19 cellular contexts compared by ENCODE assay signal in the genomic region with DNA sequence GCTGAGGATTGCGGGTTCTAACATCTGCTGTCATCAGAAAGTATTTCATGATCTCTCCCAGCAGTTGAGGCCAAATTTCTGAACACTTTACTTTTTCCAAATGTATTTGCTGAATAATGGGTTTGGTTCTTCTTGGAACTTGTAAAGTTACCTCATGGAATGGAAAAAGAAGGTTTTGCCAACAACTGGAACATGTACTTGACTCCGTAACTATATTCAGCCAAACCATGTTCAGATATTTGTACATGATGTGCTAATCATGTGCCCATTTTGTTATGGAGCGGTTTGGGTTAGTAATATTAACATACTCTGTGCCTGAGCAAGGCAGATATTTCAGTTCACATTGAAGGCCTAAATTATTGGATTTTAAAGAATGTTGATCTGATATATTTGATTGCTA.
A peak's percentile ranks its signal among the peaks of the same experiment; 100 is the strongest.
DNase-seq lines count a peak whose midpoint lies in the region; ATAC-seq, FAIRE-seq and TF ChIP-seq lines count a peak whose summit lies in the region.
"Had no signal": no experiment of that assay in that cellular context is flagged by ENCODE, and none has a peak within 500 bp of the region (broad histone marks: within the 10 kb centered on the region; RNA-seq: fewer than 3 reads in every experiment).

No MANE protein-coding gene starts in this region.

- H3K4me3 ChIP-seq in mesenchymal stem cell (ENCODE audit: insufficient read depth in 1 of 2, low read depth in 1 of 2, low read length in 2 of 2) (peak overlapping the region in 1 of 2 experiments; percentile 59), upper lobe of left lung (no peak overlapping the region)
- H3K4me3 ChIP-seq: PC-9 had no signal

- no peak overlapping the region for H3K18ac ChIP-seq in mesenchymal stem cell (ENCODE audit: low read depth in 1 of 2, low read length in 2 of 2)

- 100% methylated on average over 3 of the region's 3 CpGs for WGBS in mesenchymal stem cell
- WGBS in upper lobe of left lung, 2 donors: 79 to 85% methylated on average over 3 of the region's 3 CpGs

- no peak overlapping the region for H2AFZ ChIP-seq in mesenchymal stem cell (ENCODE audit: low read depth, low read length)
- H2AFZ ChIP-seq: PC-9 had no signal

- no peak overlapping the region for H2AK5ac ChIP-seq in mesenchymal stem cell (ENCODE audit: low read length, severe bottlenecking)

- TF ChIP-seq CTCF in upper lobe of left lung (IDR thresholded peaks at IDR 0.05): no peak

- no peak overlapping the region for H2BK5ac ChIP-seq in mesenchymal stem cell (ENCODE audit: low read depth, low read length, poor library complexity, severe bottlenecking)

- H3K4me2 ChIP-seq in mesenchymal stem cell (ENCODE audit: low read length, poor library complexity, severe bottlenecking): no peak overlapping the region
- H3K4me2 ChIP-seq: PC-9 had no signal

- H3K4ac ChIP-seq in mesenchymal stem cell (ENCODE audit: low read depth in 1 of 2, low read length in 2 of 2): no peak overlapping the region

- H2BK120ac ChIP-seq in mesenchymal stem cell (ENCODE audit: low read depth, low read length): no peak overlapping the region

- H3K27ac ChIP-seq in mesenchymal stem cell (ENCODE audit: low read length, poor library complexity, severe bottlenecking) (no peak overlapping the region), upper lobe of left lung (peak overlapping the region; percentile 28 to 74 (median 53))
- H3K27ac ChIP-seq: neutrophil, PC-9 had no signal

- H2BK15ac ChIP-seq in mesenchymal stem cell (ENCODE audit: low read depth, poor library complexity, severe bottlenecking): no peak overlapping the region

- H3K36me3 ChIP-seq in mesenchymal stem cell (ENCODE audit: control insufficient read depth in 1 of 2, insufficient read depth in 2 of 2, low read depth in 1 of 2, low read length in 2 of 2): peaks cover 0 to 2% of the 10 kb centered on the region in 2 experiments
- peaks cover 0 to 4% (median 0%) of the 10 kb centered on the region in 4 donors for H3K36me3 ChIP-seq in upper lobe of left lung
- H3K36me3 ChIP-seq: neutrophil had no signal

- no peaks in the 10 kb centered on the region for H3K27me3 ChIP-seq in mesenchymal stem cell (ENCODE audit: control insufficient read depth in 1 of 2, insufficient read depth in 1 of 2, low read length in 2 of 2)
- no peaks in the 10 kb centered on the region for H3K27me3 ChIP-seq in upper lobe of left lung
- H3K27me3 ChIP-seq: neutrophil had no signal

- H3K9me3 ChIP-seq in mesenchymal stem cell (ENCODE audit: control insufficient read depth, low read length) (no peaks in the 10 kb centered on the region), upper lobe of left lung (no peaks in the 10 kb centered on the region)
- H3K9me3 ChIP-seq: neutrophil had no signal

- ATAC-seq in upper lobe of left lung (ENCODE audit: low FRiP score in 2 of 2): peak in 1 of 2 donors; percentile 88
- no peak for ATAC-seq in HG02870 (IDR thresholded peaks at IDR 0.05; ENCODE audit: unreplicated experiment)

- TF ChIP-seq POLR2A in GM12892 (IDR thresholded peaks at IDR 0.05; ENCODE audit: low read depth, low read length): no peak
- no peak for TF ChIP-seq POLR2A in upper lobe of left lung (IDR thresholded peaks at IDR 0.05)

- TF ChIP-seq EP300 in upper lobe of left lung (IDR thresholded peaks at IDR 0.05): no peak

- H3K14ac ChIP-seq in mesenchymal stem cell (ENCODE audit: low read length in 2 of 2): no peak overlapping the region

- no peak overlapping the region for H4K91ac ChIP-seq in mesenchymal stem cell (ENCODE audit: low read length)

- peak; percentile 46 for FAIRE-seq in GM12892 (lab: Jason Lieb, UNC)
- FAIRE-seq in GM19239 (lab: Jason Lieb, UNC): no peak
- FAIRE-seq: bronchial epithelial cell, endothelial cell of umbilical vein had no signal

- DNase-seq in GM12892 (ENCODE audit: insufficient read length) (no peak), fibroblast of gingiva (ENCODE audit: low read depth) (peak; percentile 60), mesenchymal stem cell (no peak), upper lobe of left lung (no peak), GM19239 (ENCODE audit: insufficient read length, low spot score) (no peak), nucleus accumbens (lab: John Stamatoyannopoulos, UW) (no peak)
- DNase-seq: activated CD4-positive, alpha-beta T cell treated with anti-CD3 and anti-CD28 coated beads for 48 hours; activated naive CD8-positive, alpha-beta T cell treated with anti-CD3 and anti-CD28 coated beads, Interleukin-2, amount 50 U/mL, for 24 hours; dermis blood vessel endothelial cell; DMS79; H9; NCI-H1930; NCI-H345; PC-9; substantia nigra had no signal

- H3K23ac ChIP-seq in mesenchymal stem cell (ENCODE audit: low read length in 2 of 2): no peak overlapping the region

- peaks cover 2% of the 10 kb centered on the region for H3K79me1 ChIP-seq in mesenchymal stem cell (replicated peaks; ENCODE audit: low read length, poor library complexity, severe bottlenecking)

- peak overlapping the region; percentile 79 for H3K9ac ChIP-seq in mesenchymal stem cell (ENCODE audit: low read length)

- H3K4me1 ChIP-seq in mesenchymal stem cell (ENCODE audit: control insufficient read depth, insufficient read depth, low read depth, low read length) (no peaks in the 10 kb centered on the region), upper lobe of left lung (peaks cover 0 to 4% (median 0%) of the 10 kb centered on the region in 4 donors)

- H4K8ac ChIP-seq in mesenchymal stem cell (ENCODE audit: low read length): no peak overlapping the region

- no peak overlapping the region for H2BK12ac ChIP-seq in mesenchymal stem cell (ENCODE audit: low read length in 2 of 2)
